18 cellular contexts compared by ENCODE assay signal in genomic region chr7:6402041-6402440, GRCh38. TPM values are rescaled to one million over a fixed set of nuclear protein-coding genes. Genes with fewer than 3 reads are reported as not detected.
DNase-seq lines count a peak whose midpoint lies in the region; ATAC-seq and TF ChIP-seq lines count a peak whose summit lies in the region.
"Had no signal": no experiment of that assay in that cellular context is flagged by ENCODE, and none has a peak within 500 bp of the region (broad histone marks: within the 10 kb centered on the region; RNA-seq: fewer than 3 reads in every experiment).

No MANE protein-coding gene starts in this region.

- H3K4me3 Mint-ChIP-seq in activated T-cell treated with anti-CD3 and anti-CD28 coated beads, Interleukin-2, amount 50 U/mL, for 24 hours, result no peak overlapping the region
- no peak overlapping the region for H3K4me3 Mint-ChIP-seq in activated T-cell treated with anti-CD3 and anti-CD28 coated beads, Interleukin-2, amount 50 U/mL, for 72 hours
- H3K4me3 Mint-ChIP-seq in chondrocyte (ENCODE audit: unreplicated experiment), result no peak overlapping the region
- no peak overlapping the region for H3K4me3 Mint-ChIP-seq in activated T-helper 2 cell treated with anti-CD3 and anti-CD28 coated beads, Interferon-gamma antibody, Interleukin-2, Interleukin-4, amounts not matched to agents 10 μg/mL and 5 μg/mL and 100 μg/mL, durations not matched to agents 14 hours and 24 hours and 36 hours (ENCODE audit: low read depth)
- H3K4me3 Mint-ChIP-seq: B cell; CD4-positive, CD25-positive, alpha-beta regulatory T cell had no signal

- no peak overlapping the region for H3K9ac ChIP-seq in mesenchymal stem cell (ENCODE audit: low read length)

- peak overlapping the region; percentile 64 for H3K27ac Mint-ChIP-seq in activated T-cell treated with anti-CD3 and anti-CD28 coated beads, Interleukin-2, amount 50 U/mL, for 24 hours
- H3K27ac Mint-ChIP-seq in activated T-cell treated with anti-CD3 and anti-CD28 coated beads, Interleukin-2, amount 50 U/mL, for 72 hours, result no peak overlapping the region
- peak overlapping the region; percentile 54 for H3K27ac Mint-ChIP-seq in chondrocyte (ENCODE audit: unreplicated experiment)
- H3K27ac Mint-ChIP-seq in activated T-helper 2 cell treated with anti-CD3 and anti-CD28 coated beads, Interferon-gamma antibody, Interleukin-2, Interleukin-4, amounts not matched to agents 10 μg/mL and 5 μg/mL and 100 μg/mL, durations not matched to agents 14 hours and 24 hours and 36 hours, result no peak overlapping the region
- H3K27ac Mint-ChIP-seq: B cell; CD4-positive, CD25-positive, alpha-beta regulatory T cell had no signal

- peaks cover 93% of the 10 kb centered on the region for H3K36me3 Mint-ChIP-seq in activated T-cell treated with anti-CD3 and anti-CD28 coated beads, Interleukin-2, amount 50 U/mL, for 24 hours (ENCODE audit: low read depth)
- peaks cover 9 to 24% of the 10 kb centered on the region in 2 donors for H3K36me3 Mint-ChIP-seq in activated T-cell treated with anti-CD3 and anti-CD28 coated beads, Interleukin-2, amount 50 U/mL, for 72 hours (ENCODE audit: insufficient read depth in 2 of 2)
- H3K36me3 Mint-ChIP-seq in chondrocyte (ENCODE audit: low read depth), result peaks cover 36% of the 10 kb centered on the region
- peaks cover 67% of the 10 kb centered on the region for H3K36me3 Mint-ChIP-seq in activated T-helper 2 cell treated with anti-CD3 and anti-CD28 coated beads, Interferon-gamma antibody, Interleukin-2, Interleukin-4, amounts not matched to agents 10 μg/mL and 5 μg/mL and 100 μg/mL, durations not matched to agents 14 hours and 24 hours and 36 hours (ENCODE audit: low read depth)

- H3K27me3 Mint-ChIP-seq in activated T-cell treated with anti-CD3 and anti-CD28 coated beads, Interleukin-2, amount 50 U/mL, for 24 hours, result no peaks in the 10 kb centered on the region
- no peaks in the 10 kb centered on the region for H3K27me3 Mint-ChIP-seq in activated T-cell treated with anti-CD3 and anti-CD28 coated beads, Interleukin-2, amount 50 U/mL, for 72 hours (ENCODE audit: low read depth)
- H3K27me3 Mint-ChIP-seq in chondrocyte (ENCODE audit: low read depth), result no peaks in the 10 kb centered on the region
- no peaks in the 10 kb centered on the region for H3K27me3 Mint-ChIP-seq in activated T-helper 2 cell treated with anti-CD3 and anti-CD28 coated beads, Interferon-gamma antibody, Interleukin-2, Interleukin-4, amounts not matched to agents 10 μg/mL and 5 μg/mL and 100 μg/mL, durations not matched to agents 14 hours and 24 hours and 36 hours (ENCODE audit: low read depth)
- H3K27me3 Mint-ChIP-seq: B cell; CD4-positive, CD25-positive, alpha-beta regulatory T cell had no signal

- peaks cover 68 to 75% of the 10 kb centered on the region in 2 experiments for H3K36me3 ChIP-seq in mesenchymal stem cell (ENCODE audit: control insufficient read depth in 1 of 2, insufficient read depth in 2 of 2, low read depth in 1 of 2, low read length in 2 of 2)

- H3K4me1 Mint-ChIP-seq in activated T-cell treated with anti-CD3 and anti-CD28 coated beads, Interleukin-2, amount 50 U/mL, for 24 hours (ENCODE audit: low read depth), result peaks cover 17% of the 10 kb centered on the region
- H3K4me1 Mint-ChIP-seq in activated T-cell treated with anti-CD3 and anti-CD28 coated beads, Interleukin-2, amount 50 U/mL, for 72 hours (ENCODE audit: low read depth), result no peaks in the 10 kb centered on the region
- H3K4me1 Mint-ChIP-seq in chondrocyte (ENCODE audit: low read depth), result peaks cover 32% of the 10 kb centered on the region
- H3K4me1 Mint-ChIP-seq in activated T-helper 2 cell treated with anti-CD3 and anti-CD28 coated beads, Interferon-gamma antibody, Interleukin-2, Interleukin-4, amounts not matched to agents 10 μg/mL and 5 μg/mL and 100 μg/mL, durations not matched to agents 14 hours and 24 hours and 36 hours (ENCODE audit: low read depth), result peaks cover 2% of the 10 kb centered on the region

- no peak overlapping the region for H3K18ac ChIP-seq in mesenchymal stem cell (ENCODE audit: low read depth in 1 of 2, low read length in 2 of 2)

- H3K14ac ChIP-seq in mesenchymal stem cell (ENCODE audit: low read length in 2 of 2), result no peak overlapping the region

- no peak for ATAC-seq in activated T-cell treated with anti-CD3 and anti-CD28 coated beads, Interleukin-2, amount 50 U/mL, for 72 hours (replicated peaks in 1 of 2)
- no peak for ATAC-seq in GM18511 (IDR thresholded peaks at IDR 0.05; ENCODE audit: unreplicated experiment)

- no peak overlapping the region for H2BK12ac ChIP-seq in mesenchymal stem cell (ENCODE audit: low read length in 2 of 2)

- H3K9me3 Mint-ChIP-seq in activated T-cell treated with anti-CD3 and anti-CD28 coated beads, Interleukin-2, amount 50 U/mL, for 24 hours, result no peaks in the 10 kb centered on the region
- H3K9me3 Mint-ChIP-seq in activated T-cell treated with anti-CD3 and anti-CD28 coated beads, Interleukin-2, amount 50 U/mL, for 72 hours, result no peaks in the 10 kb centered on the region
- H3K9me3 Mint-ChIP-seq in chondrocyte (ENCODE audit: low read depth), result no peaks in the 10 kb centered on the region
- H3K9me3 Mint-ChIP-seq in activated T-helper 2 cell treated with anti-CD3 and anti-CD28 coated beads, Interferon-gamma antibody, Interleukin-2, Interleukin-4, amounts not matched to agents 10 μg/mL and 5 μg/mL and 100 μg/mL, durations not matched to agents 14 hours and 24 hours and 36 hours, result no peaks in the 10 kb centered on the region
- H3K9me3 Mint-ChIP-seq: CD4-positive, CD25-positive, alpha-beta regulatory T cell had no signal

- H2AFZ ChIP-seq in mesenchymal stem cell (ENCODE audit: low read depth, low read length), result no peak overlapping the region

- H3K4me2 ChIP-seq in mesenchymal stem cell (ENCODE audit: low read length, poor library complexity, severe bottlenecking), result no peak overlapping the region

- no peak overlapping the region for H3K4ac ChIP-seq in mesenchymal stem cell (ENCODE audit: low read depth in 1 of 2, low read length in 2 of 2)

- no peak overlapping the region for H2BK15ac ChIP-seq in mesenchymal stem cell (ENCODE audit: low read depth, poor library complexity, severe bottlenecking)

- intact Hi-C loops in activated T-helper 2 cell treated with anti-CD3 and anti-CD28 coated beads, Interferon-gamma antibody, Interleukin-2, Interleukin-4, amounts not matched to agents 10 μg/mL and 5 μg/mL and 100 μg/mL, durations not matched to agents 14 hours and 24 hours and 36 hours (cut with micrococcal nuclease), result no loop called here

- no peak overlapping the region for H2BK5ac ChIP-seq in mesenchymal stem cell (ENCODE audit: low read depth, low read length, poor library complexity, severe bottlenecking)

- no peak overlapping the region for H2AK5ac ChIP-seq in mesenchymal stem cell (ENCODE audit: low read length, severe bottlenecking)

- H3K4me3 ChIP-seq in mesenchymal stem cell (ENCODE audit: insufficient read depth in 1 of 2, low read depth in 1 of 2, low read length in 2 of 2), result no peak overlapping the region
- H3K4me3 ChIP-seq: SJSA1 had no signal

- H4K8ac ChIP-seq in mesenchymal stem cell (ENCODE audit: low read length), result peak overlapping the region; percentile 14

- no peaks in the 10 kb centered on the region for H3K9me3 ChIP-seq in mesenchymal stem cell (ENCODE audit: control insufficient read depth, low read length)
- H3K9me3 ChIP-seq: SJSA1 had no signal

- no peak overlapping the region for H2BK120ac ChIP-seq in mesenchymal stem cell (ENCODE audit: low read depth, low read length)

- TF ChIP-seq CTCF in chondrocyte (IDR thresholded peaks at IDR 0.05), result no peak

- H3K79me1 ChIP-seq in mesenchymal stem cell (replicated peaks; ENCODE audit: low read length, poor library complexity, severe bottlenecking), result peaks cover 21% of the 10 kb centered on the region

- DNase-seq in activated T-cell treated with anti-CD3 and anti-CD28 coated beads, Interleukin-2, amount 50 U/mL, for 24 hours, result no peak
- DNase-seq in activated T-cell treated with anti-CD3 and anti-CD28 coated beads, Interleukin-2, amount 50 U/mL, for 72 hours, result no peak
- DNase-seq in chondrocyte (ENCODE audit: low spot score) (no peak), mesenchymal stem cell (no peak), NCI-H1417 (lab: John Stamatoyannopoulos, UW) (no peak), NCI-H345 treated with DMSO at 0.1 percent for 48 hours (lab: John Stamatoyannopoulos, UW; ENCODE audit: unreplicated experiment) (no peak)
- DNase-seq in activated T-helper 2 cell treated with anti-CD3 and anti-CD28 coated beads, Interferon-gamma antibody, Interleukin-2, Interleukin-4, amounts not matched to agents 10 μg/mL and 5 μg/mL and 100 μg/mL, durations not matched to agents 14 hours and 24 hours and 36 hours (ENCODE audit: low spot score), result no peak
- DNase-seq: CD4-positive, CD25-positive, alpha-beta regulatory T cell; COR-L47; DMS153; GF-D8; NCI-H187; NCI-H226; NCI-H524 treated with DMSO at 0.1 percent for 48 hours had no signal

- no peak overlapping the region for H3K27ac ChIP-seq in mesenchymal stem cell (ENCODE audit: low read length, poor library complexity, severe bottlenecking)
- H3K27ac ChIP-seq: 22Rv1, SJSA1 had no signal

- H3K4me1 ChIP-seq in mesenchymal stem cell (ENCODE audit: control insufficient read depth, insufficient read depth, low read depth, low read length), result peaks cover 12% of the 10 kb centered on the region
- H3K4me1 ChIP-seq: SJSA1 had no signal

- 96% methylated on average over 9 of the region's 17 CpGs for WGBS in mesenchymal stem cell

- no peaks in the 10 kb centered on the region for H3K27me3 ChIP-seq in mesenchymal stem cell (ENCODE audit: control insufficient read depth in 1 of 2, insufficient read depth in 1 of 2, low read length in 2 of 2)
- H3K27me3 ChIP-seq: SJSA1 had no signal

- H3K23ac ChIP-seq in mesenchymal stem cell (ENCODE audit: low read length in 2 of 2), result no peak overlapping the region

- H4K91ac ChIP-seq in mesenchymal stem cell (ENCODE audit: low read length), result no peak overlapping the region

RNA-seq across cellular contexts. Expression of gene RAC1, which starts 27.7 kb away (rescaled TPM):
- total RNA-seq in activated T-cell treated with anti-CD3 and anti-CD28 coated beads, Interleukin-2, amount 50 U/mL, for 72 hours, result 100 to 1,000 TPM; 171 to 176 TPM
- total RNA-seq in chondrocyte, result 224 to 293 TPM (median 282 TPM) in 3 replicates
- 362 TPM for polyA plus RNA-seq in mesenchymal stem cell (2013, experiment 1 of 2)
- 378 TPM for polyA plus RNA-seq in mesenchymal stem cell (2013, experiment 2 of 2)
- total RNA-seq in activated T-helper 2 cell treated with anti-CD3 and anti-CD28 coated beads, Interferon-gamma antibody, Interleukin-2, Interleukin-4, amounts not matched to agents 10 μg/mL and 5 μg/mL and 100 μg/mL, durations not matched to agents 14 hours and 24 hours and 36 hours, result 174 and 175 TPM in 2 replicates

RNA-seq across cellular contexts. Expression of gene DAGLB, which starts 45.7 kb away (rescaled TPM):
- total RNA-seq in activated T-cell treated with anti-CD3 and anti-CD28 coated beads, Interleukin-2, amount 50 U/mL, for 72 hours, result 10 to 100 TPM; 12.9 to 17.9 TPM
- total RNA-seq in chondrocyte, result 23.9 to 30.5 TPM (median 30.0 TPM) in 3 replicates
- polyA plus RNA-seq in mesenchymal stem cell (2013, experiment 1 of 2), result 6.1 TPM
- 6.4 TPM for polyA plus RNA-seq in mesenchymal stem cell (2013, experiment 2 of 2)
- total RNA-seq in activated T-helper 2 cell treated with anti-CD3 and anti-CD28 coated beads, Interferon-gamma antibody, Interleukin-2, Interleukin-4, amounts not matched to agents 10 μg/mL and 5 μg/mL and 100 μg/mL, durations not matched to agents 14 hours and 24 hours and 36 hours, result 21.8 and 22.3 TPM in 2 replicates

RNA-seq across cellular contexts. Expression of gene FAM220A, which starts 53.3 kb away (rescaled TPM):
- 10 to 100 TPM; 15.0 to 19.6 TPM for total RNA-seq in activated T-cell treated with anti-CD3 and anti-CD28 coated beads, Interleukin-2, amount 50 U/mL, for 72 hours
- 30.8 to 39.0 TPM (median 32.2 TPM) in 3 replicates for total RNA-seq in chondrocyte
- polyA plus RNA-seq in mesenchymal stem cell (2013, experiment 1 of 2), result 14.7 TPM
- polyA plus RNA-seq in mesenchymal stem cell (2013, experiment 2 of 2), result 14.3 TPM
- total RNA-seq in activated T-helper 2 cell treated with anti-CD3 and anti-CD28 coated beads, Interferon-gamma antibody, Interleukin-2, Interleukin-4, amounts not matched to agents 10 μg/mL and 5 μg/mL and 100 μg/mL, durations not matched to agents 14 hours and 24 hours and 36 hours, result 7.6 and 8.9 TPM in 2 replicates

Comparison
In these comparisons a context has a peak if more than half of its experiments do, and no peak if none do; other contexts are left out.
1. H3K27ac Mint-ChIP-seq: peak in activated T-cell treated with anti-CD3 and anti-CD28 coated beads, Interleukin-2, amount 50 U/mL, for 24 hours (single experiment) and chondrocyte (single experiment); none in activated T-cell treated with anti-CD3 and anti-CD28 coated beads, Interleukin-2, amount 50 U/mL, for 72 hours (single experiment) and activated T-helper 2 cell treated with anti-CD3 and anti-CD28 coated beads, Interferon-gamma antibody, Interleukin-2, Interleukin-4, amounts not matched to agents 10 μg/mL and 5 μg/mL and 100 μg/mL, durations not matched to agents 14 hours and 24 hours and 36 hours (single experiment).